Comparison of ENCODE assay signal across 19 cellular contexts in the genomic region with DNA sequence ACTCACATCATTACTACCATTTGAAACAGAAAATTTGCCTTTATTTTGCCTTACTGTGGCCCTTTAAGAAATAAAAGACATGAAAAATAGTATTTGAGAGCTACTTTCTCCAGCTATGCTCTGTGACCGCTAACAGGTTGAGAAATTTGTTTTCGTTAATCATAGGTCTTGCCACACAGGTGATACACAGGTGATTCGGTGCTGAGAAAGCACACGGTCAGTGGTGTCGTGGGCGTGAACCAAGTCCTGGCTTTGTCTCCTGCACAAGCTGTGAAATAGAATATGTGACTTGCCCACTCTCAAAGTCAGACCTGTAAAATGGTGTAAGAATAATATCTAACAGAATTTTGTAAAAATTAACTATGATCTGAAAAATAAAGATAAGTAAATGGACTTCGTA.
"Had no signal": no experiment of that assay in that cellular context is flagged by ENCODE, and none has a peak within 500 bp of the region (broad histone marks: within the 10 kb centered on the region; RNA-seq: fewer than 3 reads in every experiment).

No MANE protein-coding gene starts in this region.

- H3K27ac Mint-ChIP-seq: dendritic cell treated with granulocyte-macrophage colony-stimulating factor and Interleukin-4, amounts not matched to agents 40 ng/mL and 50 ng/mL, for 4 days; effector memory CD8-positive, alpha-beta T cell had no signal

- ATAC-seq: effector memory CD8-positive, alpha-beta T cell; mucosa of descending colon; naive thymus-derived CD8-positive, alpha-beta T cell had no signal

- DNase-seq: effector memory CD8-positive, alpha-beta T cell; erythroblast; foreskin melanocyte; head of caudate nucleus; hippocampal formation; mucosa of descending colon; naive thymus-derived CD8-positive, alpha-beta T cell; posterior cingulate gyrus; sigmoid colon; stimulated activated CD4-positive, alpha-beta T cell treated with anti-CD3 and anti-CD28 coated beads, Interleukin-12 subunit alpha, Interleukin-12 subunit beta, amount 100 ng/mL, for 4 hours; stimulated activated naive CD4-positive, alpha-beta T cell; stomach; substantia nigra; transverse colon had no signal

- H3K27me3 Mint-ChIP-seq: dendritic cell treated with granulocyte-macrophage colony-stimulating factor and Interleukin-4, amounts not matched to agents 40 ng/mL and 50 ng/mL, for 4 days; effector memory CD8-positive, alpha-beta T cell; naive thymus-derived CD8-positive, alpha-beta T cell had no signal

- H3K4me3 Mint-ChIP-seq: dendritic cell treated with granulocyte-macrophage colony-stimulating factor and Interleukin-4, amounts not matched to agents 40 ng/mL and 50 ng/mL, for 4 days; effector memory CD8-positive, alpha-beta T cell; naive thymus-derived CD8-positive, alpha-beta T cell had no signal

- H3K9me3 Mint-ChIP-seq: effector memory CD8-positive, alpha-beta T cell had no signal

- H3K27ac ChIP-seq: neutrophil, right atrium auricular region, sigmoid colon, skin epidermis, stomach, thoracic aorta, transverse colon had no signal
